Comparison of ENCODE assay signal across 17 cellular contexts in the genomic region with DNA sequence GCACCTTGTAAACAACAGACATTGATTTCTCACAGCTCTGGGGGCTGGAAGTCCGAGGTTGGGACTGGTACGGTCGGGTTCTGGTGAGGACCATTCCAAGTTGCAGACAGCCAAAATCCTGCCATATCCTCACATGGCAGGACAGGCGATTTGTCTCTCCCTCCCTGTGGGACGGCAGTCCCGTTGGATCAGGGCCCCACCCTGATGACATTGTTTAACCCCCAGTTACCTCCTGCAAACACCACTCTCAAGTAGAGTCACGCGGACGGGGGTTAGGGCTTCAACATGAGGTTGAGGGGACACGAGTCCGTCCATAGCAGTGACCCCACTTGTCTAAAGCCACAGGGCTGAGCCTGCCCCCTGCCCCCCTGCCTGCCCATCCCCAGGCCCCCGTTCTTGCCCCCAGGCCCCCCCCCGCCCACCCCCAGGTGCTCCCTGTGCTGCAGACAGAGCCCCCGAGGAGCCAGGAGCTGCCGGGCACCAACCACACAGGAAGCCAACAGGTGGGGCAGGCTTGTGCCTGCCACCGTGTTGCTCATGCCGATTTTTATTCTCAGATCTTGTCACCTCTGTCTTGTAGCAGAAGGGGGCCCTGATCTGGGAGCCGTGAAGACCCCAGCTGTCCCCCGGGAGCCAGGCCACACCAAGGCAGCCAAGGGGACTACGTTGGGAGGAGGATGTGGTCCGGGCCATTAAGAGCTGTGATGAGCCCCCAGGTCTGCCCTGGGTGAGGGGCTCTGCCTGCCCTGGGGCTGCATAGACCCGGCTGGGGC.
DNase-seq lines count a peak whose midpoint lies in the region; ATAC-seq and TF ChIP-seq lines count a peak whose summit lies in the region.
"Had no signal": no experiment of that assay in that cellular context is flagged by ENCODE, and none has a peak within 500 bp of the region (broad histone marks: within the 10 kb centered on the region; RNA-seq: fewer than 3 reads in every experiment).

No MANE protein-coding gene starts in this region.

- H3K4me1 Mint-ChIP-seq in osteocyte (ENCODE audit: unreplicated experiment) = no peaks in the 10 kb centered on the region
- peaks cover 5% of the 10 kb centered on the region for H3K4me1 Mint-ChIP-seq in neural progenitor cell

- H3K27ac Mint-ChIP-seq in osteocyte (ENCODE audit: unreplicated experiment) = no peak overlapping the region
- no peak overlapping the region for H3K27ac Mint-ChIP-seq in neural progenitor cell
- H3K27ac Mint-ChIP-seq: T-helper 2 cell treated with Interferon-gamma antibody and Interleukin-4, amounts not matched to agents 5 μg/mL and 100 μg/mL, for 36 hours had no signal

- H4K20me1 ChIP-seq in BLaER1 (no peaks in the 10 kb centered on the region), DND-41 (ENCODE audit: insufficient read depth, low read length) (no peaks in the 10 kb centered on the region), osteoblast (ENCODE audit: insufficient read depth, low read length) (no peaks in the 10 kb centered on the region), neural progenitor cell (ENCODE audit: low read depth) (no peaks in the 10 kb centered on the region)

- H3K79me2 ChIP-seq in DND-41 (ENCODE audit: insufficient read depth, low read length) = no peaks in the 10 kb centered on the region
- no peaks in the 10 kb centered on the region for H3K79me2 ChIP-seq in osteoblast (ENCODE audit: insufficient read depth, low read length)
- no peaks in the 10 kb centered on the region for H3K79me2 ChIP-seq in neural progenitor cell (ENCODE audit: low read depth)

- H3K4me3 ChIP-seq in BLaER1 (no peak overlapping the region), DND-41 (ENCODE audit: low read depth in 1 of 2, low read length in 2 of 2) (no peak overlapping the region), osteoblast (ENCODE audit: insufficient read depth, low read length) (no peak overlapping the region), neural progenitor cell (no peak overlapping the region)
- H3K4me3 ChIP-seq: coronary artery, lower lobe of right lung, SJCRH30, thyroid gland had no signal

- H3K4me2 ChIP-seq in BLaER1 (peak overlapping the region; percentile 90), DND-41 (ENCODE audit: insufficient read depth, low read length) (no peak overlapping the region), osteoblast (ENCODE audit: insufficient read depth, low read length) (no peak overlapping the region), neural progenitor cell (no peak overlapping the region)

- no peak for TF ChIP-seq CTCF in DND-41 (IDR thresholded peaks at IDR 0.05; ENCODE audit: borderline replicate concordance, extremely low read depth, low read length, poor library complexity, severe bottlenecking)
- no peak for TF ChIP-seq CTCF in osteoblast (IDR thresholded peaks at IDR 0.05; ENCODE audit: extremely low read depth, low read depth, low read length)
- no peak for TF ChIP-seq CTCF in osteocyte (IDR thresholded peaks at IDR 0.05)
- TF ChIP-seq CTCF in neural progenitor cell (IDR thresholded peaks at IDR 0.05) = no peak

- H3K9me3 Mint-ChIP-seq in osteocyte (ENCODE audit: unreplicated experiment) = no peaks in the 10 kb centered on the region
- H3K9me3 Mint-ChIP-seq in neural progenitor cell = no peaks in the 10 kb centered on the region
- H3K9me3 Mint-ChIP-seq: T-helper 2 cell treated with Interferon-gamma antibody and Interleukin-4, amounts not matched to agents 5 μg/mL and 100 μg/mL, for 36 hours had no signal

- H3K36me3 ChIP-seq in BLaER1 (peaks cover 23% of the 10 kb centered on the region), DND-41 (ENCODE audit: insufficient read depth, low read length) (no peaks in the 10 kb centered on the region; the same call in 1 of the 2 replicates), osteoblast (ENCODE audit: insufficient read depth, low read length) (no peaks in the 10 kb centered on the region), neural progenitor cell (no peaks in the 10 kb centered on the region)
- H3K36me3 ChIP-seq: SJCRH30, thyroid gland had no signal

- H3K9ac ChIP-seq in BLaER1 (peak overlapping the region; percentile 60; the same call in 1 of the 2 replicates), DND-41 (ENCODE audit: low read depth, low read length) (no peak overlapping the region), neural progenitor cell (no peak overlapping the region)

- H2AFZ ChIP-seq in DND-41 (ENCODE audit: low read depth, low read length) = no peak overlapping the region
- H2AFZ ChIP-seq in osteoblast (ENCODE audit: low read length) = no peak overlapping the region
- no peak overlapping the region for H2AFZ ChIP-seq in neural progenitor cell (replicated peaks)

- H3K4me3 Mint-ChIP-seq in osteocyte (ENCODE audit: unreplicated experiment) = no peak overlapping the region
- no peak overlapping the region for H3K4me3 Mint-ChIP-seq in neural progenitor cell
- H3K4me3 Mint-ChIP-seq: T-helper 2 cell treated with Interferon-gamma antibody and Interleukin-4, amounts not matched to agents 5 μg/mL and 100 μg/mL, for 36 hours had no signal

- H3K27ac ChIP-seq in BLaER1 (peak overlapping the region; percentile 59), DND-41 (ENCODE audit: low read length) (no peak overlapping the region), angular gyrus (ENCODE audit: low read depth, low read length) (peak overlapping the region; percentile 10), osteoblast (ENCODE audit: low read depth, low read length) (no peak overlapping the region), neural progenitor cell (no peak overlapping the region)
- H3K27ac ChIP-seq: coronary artery, lower lobe of right lung, SJCRH30, thyroid gland had no signal

- H3K27me3 ChIP-seq in BLaER1 (no peaks in the 10 kb centered on the region; the same call in 1 of the 2 replicates), DND-41 (ENCODE audit: insufficient read depth, low read length, poor library complexity) (no peaks in the 10 kb centered on the region), osteoblast (ENCODE audit: insufficient read depth, low read length) (no peaks in the 10 kb centered on the region), neural progenitor cell (no peaks in the 10 kb centered on the region)
- H3K27me3 ChIP-seq: SJCRH30, thyroid gland had no signal

- H3F3A ChIP-seq in neural progenitor cell (ENCODE audit: low read depth) = no peaks in the 10 kb centered on the region

- H3K9me3 ChIP-seq in BLaER1 = no peaks in the 10 kb centered on the region
- H3K9me3 ChIP-seq in DND-41 (ENCODE audit: insufficient read depth, low read length, severe bottlenecking) = no peaks in the 10 kb centered on the region
- H3K9me3 ChIP-seq in osteoblast (ENCODE audit: low read depth, low read length) = peaks cover 2% of the 10 kb centered on the region
- H3K9me3 ChIP-seq in neural progenitor cell (ENCODE audit: low read depth) = no peaks in the 10 kb centered on the region
- H3K9me3 ChIP-seq: lower lobe of right lung, SJCRH30, thyroid gland had no signal

- DNase-seq in DND-41 (no peak), osteoblast (ENCODE audit: insufficient read length, low spot score, missing footprints) (peak; percentile 60), osteocyte (ENCODE audit: extremely low spot score, unreplicated experiment) (no peak), DMS153 treated with DMSO at 0.1 percent for 48 hours (lab: John Stamatoyannopoulos, UW; ENCODE audit: unreplicated experiment) (no peak), neural progenitor cell (ENCODE audit: low spot score) (no peak)
- DNase-seq: DMS53, HCEC 1CT, NCI-H1694, NCI-H226, thyroid gland had no signal

- H3K36me3 Mint-ChIP-seq in osteocyte (ENCODE audit: unreplicated experiment) (peaks cover 2% of the 10 kb centered on the region), neural progenitor cell (no peaks in the 10 kb centered on the region)

- no peaks in the 10 kb centered on the region for H3K27me3 Mint-ChIP-seq in osteocyte (ENCODE audit: unreplicated experiment)
- H3K27me3 Mint-ChIP-seq in neural progenitor cell (ENCODE audit: insufficient read depth, low read depth) = peaks cover 5% of the 10 kb centered on the region

- ATAC-seq in DND-41 (ENCODE audit: insufficient read depth, low read depth) (peak; percentile 22; the same call in 2 of the 3 replicates), GM18519 (IDR thresholded peaks at IDR 0.05; ENCODE audit: low FRiP score, unreplicated experiment) (no peak)

- H3K4me1 ChIP-seq in BLaER1 = peaks cover 64% of the 10 kb centered on the region
- no peaks in the 10 kb centered on the region for H3K4me1 ChIP-seq in DND-41 (ENCODE audit: insufficient read depth, low read length)
- H3K4me1 ChIP-seq in osteoblast (ENCODE audit: insufficient read depth, low read length) = no peaks in the 10 kb centered on the region
- no peaks in the 10 kb centered on the region for H3K4me1 ChIP-seq in neural progenitor cell
- H3K4me1 ChIP-seq: lower lobe of right lung, SJCRH30, thyroid gland had no signal

Comparison
In these comparisons a context has a peak if more than half of its experiments do, and no peak if none do; other contexts are left out.
1. H3K27ac ChIP-seq: peak in BLaER1 (single experiment) and angular gyrus (single experiment); none in DND-41 (single experiment), osteoblast (single experiment) and neural progenitor cell (single experiment).